17 cellular contexts compared by ENCODE assay signal in genomic region chr11:47437746-47438418, GRCh38. TPM values are rescaled to one million over a fixed set of nuclear protein-coding genes. Genes with fewer than 3 reads are reported as not detected.
A peak's percentile ranks its signal among the peaks of the same experiment; 100 is the strongest.
DNase-seq lines count a peak whose midpoint lies in the region; ATAC-seq and TF ChIP-seq lines count a peak whose summit lies in the region.
"Had no signal": no experiment of that assay in that cellular context is flagged by ENCODE, and none has a peak within 500 bp of the region (broad histone marks: within the 10 kb centered on the region; RNA-seq: fewer than 3 reads in every experiment).

No MANE protein-coding gene starts in this region.

- H3K4me1 ChIP-seq in RWPE2 (ENCODE audit: insufficient read depth, poor library complexity, severe bottlenecking) (no peaks in the 10 kb centered on the region), right cardiac atrium (ENCODE audit: control insufficient read depth, insufficient read depth, low read length) (no peaks in the 10 kb centered on the region), osteoblast (ENCODE audit: insufficient read depth, low read length) (peaks cover 10% of the 10 kb centered on the region)
- H3K4me1 ChIP-seq: breast epithelium had no signal

- DNase-seq in G401 (ENCODE audit: low spot score), result peak; percentile 65
- no peak for DNase-seq in RWPE2 (ENCODE audit: low spot score)
- peak in 1 of 3 donors; percentile 60 for DNase-seq in right cardiac atrium
- DNase-seq in osteoblast (ENCODE audit: insufficient read length, low spot score, missing footprints), result no peak
- no peak for DNase-seq in DMS153 (lab: John Stamatoyannopoulos, UW)
- DNase-seq: activated naive CD4-positive, alpha-beta T cell treated with anti-CD3 and anti-CD28 coated beads, Interleukin-2, amount 10 ng/mL, durations not matched to agents 7 days and 5 days; DND-41; effector CD8-positive, alpha-beta T cell; MV-4-11; PC-3; SW 1271; tibial artery had no signal

- intact Hi-C loops in right cardiac atrium (cut with DNase I), result no loop called here

- no peaks in the 10 kb centered on the region for H4K20me1 ChIP-seq in osteoblast (ENCODE audit: insufficient read depth, low read length)

- no peaks in the 10 kb centered on the region for H3K79me2 ChIP-seq in osteoblast (ENCODE audit: insufficient read depth, low read length)

- H3K9me3 ChIP-seq in RWPE2 (ENCODE audit: severe bottlenecking) (no peaks in the 10 kb centered on the region), right cardiac atrium (ENCODE audit: control insufficient read depth, low read length) (no peaks in the 10 kb centered on the region), osteoblast (ENCODE audit: low read depth, low read length) (no peaks in the 10 kb centered on the region)
- H3K9me3 ChIP-seq: breast epithelium, tibial artery had no signal

- no peaks in the 10 kb centered on the region for H3K36me3 ChIP-seq in RWPE2 (ENCODE audit: low read depth)
- no peaks in the 10 kb centered on the region for H3K36me3 ChIP-seq in osteoblast (ENCODE audit: insufficient read depth, low read length)
- H3K36me3 ChIP-seq: breast epithelium, tibial artery had no signal

- H3K27me3 ChIP-seq in RWPE2 (ENCODE audit: insufficient read depth, poor library complexity, severe bottlenecking) (no peaks in the 10 kb centered on the region), right cardiac atrium (ENCODE audit: control insufficient read depth, insufficient read depth) (no peaks in the 10 kb centered on the region), osteoblast (ENCODE audit: insufficient read depth, low read length) (no peaks in the 10 kb centered on the region)
- H3K27me3 ChIP-seq: breast epithelium, tibial artery had no signal

- H3K4me2 ChIP-seq in osteoblast (ENCODE audit: insufficient read depth, low read length), result no peak overlapping the region

- TF ChIP-seq CTCF in RWPE2 (IDR thresholded peaks at IDR 0.05; ENCODE audit: poor library complexity, severe bottlenecking) (no peak), osteoblast (IDR thresholded peaks at IDR 0.05; ENCODE audit: extremely low read depth, low read depth, low read length) (no peak)

- 57% methylated on average over 16 of the region's 16 CpGs for WGBS in right cardiac atrium

- H2AFZ ChIP-seq in osteoblast (ENCODE audit: low read length), result peak overlapping the region; percentile 44

- peak; percentile 21; the same call in 1 of the 3 replicates for ATAC-seq in RWPE2 (ENCODE audit: low read depth)
- ATAC-seq in right cardiac atrium, result peak; percentile 20 to 25
- ATAC-seq in HG03565 (IDR thresholded peaks at IDR 0.05; ENCODE audit: unreplicated experiment), result no peak
- no peak for ATAC-seq in GM19467 (IDR thresholded peaks at IDR 0.05; ENCODE audit: unreplicated experiment)
- ATAC-seq in GM21526 (IDR thresholded peaks at IDR 0.05; ENCODE audit: low FRiP score, unreplicated experiment), result no peak
- ATAC-seq: PC-3 had no signal

- H3K4me3 ChIP-seq in RWPE2 (ENCODE audit: severe bottlenecking) (no peak overlapping the region), right cardiac atrium (ENCODE audit: low read length) (no peak overlapping the region), osteoblast (ENCODE audit: insufficient read depth, low read length) (no peak overlapping the region)
- H3K4me3 ChIP-seq: breast epithelium, tibial artery had no signal

- no peak overlapping the region for H3K27ac ChIP-seq in RWPE2 (ENCODE audit: poor library complexity, severe bottlenecking)
- no peak overlapping the region for H3K27ac ChIP-seq in right cardiac atrium (ENCODE audit: low read length)
- no peak overlapping the region for H3K27ac ChIP-seq in osteoblast (ENCODE audit: low read depth, low read length)
- H3K27ac ChIP-seq: tibial artery had no signal

- in situ Hi-C loops in G401 (cut with HindIII; ENCODE audit: low sequenced_read_pairs), result no loop called here

RNA-seq across cellular contexts. Expression of gene RAPSN, which starts 11.1 kb away (rescaled TPM):
- total RNA-seq in G401 (2014; rRNA removed; shearing (Covaris generic)), result not detected in 2 replicates
- total RNA-seq in right cardiac atrium, result under 1 TPM; 0.17 to 0.50 (median 0.39) TPM
- polyA plus RNA-seq in right cardiac atrium, result 0.23 TPM
- total RNA-seq in osteoblast, result 0.29 and 0.36 TPM in 2 replicates
- total RNA-seq: PC-3 had no signal

RNA-seq across cellular contexts. Expression of gene PSMC3, which starts 11.6 kb away (rescaled TPM):
- total RNA-seq in G401 (2014; rRNA removed; shearing (Covaris generic)), result 149 and 239 TPM in 2 replicates
- total RNA-seq in right cardiac atrium, result 100 to 1,000 TPM; 122 to 162 (median 155) TPM
- polyA plus RNA-seq in right cardiac atrium, result 170 TPM
- 121 and 124 TPM in 2 replicates for total RNA-seq in osteoblast

RNA-seq across cellular contexts. Expression of gene SLC39A13, which starts 29.5 kb away (rescaled TPM):
- total RNA-seq in G401 (2014; rRNA removed; shearing (Covaris generic)), result 22.9 and 43.0 TPM in 2 replicates
- total RNA-seq in right cardiac atrium (10 to 100 TPM; 41.7 to 46.6 (median 44.9) TPM), osteoblast (52.5 and 78.9 TPM in 2 replicates)
- 61.6 TPM for polyA plus RNA-seq in right cardiac atrium

RNA-seq across cellular contexts. Expression of gene SPI1, which starts 59.5 kb away (rescaled TPM):
- total RNA-seq in G401 (2014; rRNA removed; shearing (Covaris generic)), result not detected in 2 replicates
- total RNA-seq in right cardiac atrium (10 to 100 TPM; 11.6 to 24.1 (median 18.6) TPM), osteoblast (not detected in 2 replicates)
- polyA plus RNA-seq in right cardiac atrium, result 5.9 TPM
- total RNA-seq: NCI-H460 had no signal

Comparison
In these comparisons a context has a peak if more than half of its experiments do, and no peak if none do; other contexts are left out.
1. ATAC-seq: peak in RWPE2 (single experiment) and right cardiac atrium (2 of 2); none in HG03565 (single experiment), GM19467 (single experiment) and GM21526 (single experiment).